ENCODE assay signal across 11 cellular contexts in the genomic region with DNA sequence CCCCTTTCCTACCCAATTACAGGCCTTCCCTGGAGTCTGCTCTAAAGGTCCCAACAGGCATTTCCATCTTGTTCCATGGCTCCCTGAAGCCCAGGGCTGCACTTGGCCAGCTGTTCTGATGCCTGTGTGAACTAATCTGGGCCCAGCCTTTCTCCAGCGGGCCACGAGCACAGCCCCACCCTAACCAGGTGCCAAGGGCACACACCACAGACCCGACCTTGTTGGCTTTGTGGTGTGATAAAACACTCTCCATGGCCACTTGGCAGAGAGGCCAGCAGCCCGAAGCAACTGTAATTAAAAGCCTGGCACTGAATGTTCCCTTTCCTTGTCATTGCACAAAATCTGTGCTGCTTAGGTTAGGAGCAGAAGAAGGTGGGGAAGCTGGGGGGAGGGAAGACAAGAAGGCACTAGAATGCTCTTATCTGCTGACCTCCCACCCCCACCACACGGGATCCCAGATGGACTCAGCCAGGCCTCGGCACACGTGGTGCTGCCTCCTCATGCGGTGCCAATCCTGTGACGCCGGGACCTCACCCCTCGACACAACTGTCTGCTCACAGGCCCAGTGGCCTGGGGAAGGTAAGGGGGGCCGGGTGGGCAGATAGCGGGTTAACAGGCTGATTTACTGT. TPM values are rescaled to one million over a fixed set of nuclear protein-coding genes. Genes with fewer than 3 reads are reported as not detected.
DNase-seq lines count a peak whose midpoint lies in the region; ATAC-seq and TF ChIP-seq lines count a peak whose summit lies in the region.
"Had no signal": no experiment of that assay in that cellular context is flagged by ENCODE, and none has a peak within 500 bp of the region (broad histone marks: within the 10 kb centered on the region; RNA-seq: fewer than 3 reads in every experiment).

No MANE protein-coding gene starts in this region.

- no peaks in the 10 kb centered on the region for H3K9me3 ChIP-seq in thoracic aorta
- H3K9me3 ChIP-seq in effector memory CD4-positive, alpha-beta T cell (ENCODE audit: control insufficient read depth, low read length), result no peaks in the 10 kb centered on the region

- H3K27ac ChIP-seq in thoracic aorta, result peak overlapping the region; percentile 92 to 93
- H3K27ac ChIP-seq in effector memory CD4-positive, alpha-beta T cell (ENCODE audit: insufficient read depth, low read length, poor library complexity, severe bottlenecking), result no peak overlapping the region

- in situ Hi-C loops in GM13977 (cut with MboI; ENCODE audit: low pct_unique_long_range_greater_than_20kb, low sequenced_read_pairs, unreplicated experiment), result no loop called here

- peak; percentile 25 for ATAC-seq in thoracic aorta (ENCODE audit: insufficient number of reproducible peaks, low FRiP score, low read depth)
- ATAC-seq: T-helper 17 cell had no signal

- TF ChIP-seq CTCF in thoracic aorta (IDR thresholded peaks at IDR 0.05), result no peak
- no peak for TF ChIP-seq CTCF in GM13977 (IDR thresholded peaks at IDR 0.05; ENCODE audit: extremely low read depth, insufficient read depth, missing control alignments)

- H3K36me3 ChIP-seq in thoracic aorta, result peaks cover 32% of the 10 kb centered on the region
- H3K36me3 ChIP-seq in effector memory CD4-positive, alpha-beta T cell (ENCODE audit: control insufficient read depth, insufficient read depth, low read length), result peaks cover 60% of the 10 kb centered on the region

- H3K4me3 ChIP-seq in thoracic aorta, result peak overlapping the region; percentile 47
- H3K4me3 ChIP-seq in effector memory CD4-positive, alpha-beta T cell (ENCODE audit: insufficient read depth, low read depth, low read length, poor library complexity, severe bottlenecking), result no peak overlapping the region
- H3K4me3 ChIP-seq: GM23338 had no signal

- peaks cover 29 to 65% of the 10 kb centered on the region in 2 donors for H3K4me1 ChIP-seq in thoracic aorta (ENCODE audit: control insufficient read depth in 1 of 2, low read depth in 2 of 2)
- no peaks in the 10 kb centered on the region for H3K4me1 ChIP-seq in effector memory CD4-positive, alpha-beta T cell (ENCODE audit: control insufficient read depth, insufficient read depth, low read length, poor library complexity, severe bottlenecking)

- H3K27me3 ChIP-seq in thoracic aorta (replicated peaks; ENCODE audit: insufficient read depth), result no peaks in the 10 kb centered on the region
- no peaks in the 10 kb centered on the region for H3K27me3 ChIP-seq in effector memory CD4-positive, alpha-beta T cell (replicated peaks; ENCODE audit: control insufficient read depth, insufficient read depth, low read length, poor library complexity, severe bottlenecking)

- DNase-seq in OCI-M1 (lab: John Stamatoyannopoulos, UW), result peak; percentile 65
- peak; percentile 40 for DNase-seq in ecto neural progenitor cell (ENCODE audit: low spot score)
- DNase-seq in midbrain (lab: John Stamatoyannopoulos, UW), result peak; percentile 36
- no peak for DNase-seq in thoracic aorta (ENCODE audit: low spot score)
- no peak for DNase-seq in effector memory CD4-positive, alpha-beta T cell
- no peak for DNase-seq in GM13977 (ENCODE audit: low spot score)
- DNase-seq in NOMO-1 (lab: John Stamatoyannopoulos, UW; ENCODE audit: unreplicated experiment in 2 of 2), result no peak
- DNase-seq: DMS153, NCI-H69, T-helper 17 cell had no signal

RNA-seq across cellular contexts. Expression of a gene that starts 9.9 kb away (rescaled TPM):
- total RNA-seq in thoracic aorta, result not detected
- total RNA-seq: T-helper 17 cell had no signal

RNA-seq across cellular contexts. Expression of a gene that starts 17.3 kb away (rescaled TPM):
- 10 to 100 TPM; 69.2 to 99.5 TPM for total RNA-seq in thoracic aorta

RNA-seq across cellular contexts. Expression of a gene that starts 51.1 kb away (rescaled TPM):
- 1,000 to 10,000 TPM in 1 of 2 donors, 100 to 1,000 TPM in 1; 581 to 1,250 TPM for total RNA-seq in thoracic aorta
- total RNA-seq: T-helper 17 cell had no signal

Comparison
In these comparisons a context has a peak if more than half of its experiments do, and no peak if none do; other contexts are left out.
1. DNase-seq: peak in OCI-M1 (single experiment), ecto neural progenitor cell (single experiment) and midbrain (single experiment); none in thoracic aorta (single experiment), effector memory CD4-positive, alpha-beta T cell (0 of 3), GM13977 (single experiment) and NOMO-1 (0 of 2).